1 cellular context compared by ENCODE assay signal in genomic region chr9:134125413-134126095, GRCh38.
TF ChIP-seq lines count a peak whose summit lies in the region.

No MANE protein-coding gene starts in this region.

TF ChIP-seq in H1, 55 proteins besides CTCF, POLR2A, EP300 and RAD21:
- no peak for TF ChIP-seq ATF2 (IDR thresholded peaks at IDR 0.05; ENCODE audit: low read length)
- TF ChIP-seq SRF (IDR thresholded peaks at IDR 0.05; ENCODE audit: low read depth, low read length) = no peak
- no peak for TF ChIP-seq BRCA1 (IDR thresholded peaks at IDR 0.05; ENCODE audit: low read depth, low read length)
- no peak for TF ChIP-seq CHD1 (IDR thresholded peaks at IDR 0.05; ENCODE audit: low read depth, low read length)
- no peak for TF ChIP-seq TEAD4 (IDR thresholded peaks at IDR 0.05; ENCODE audit: low read depth, low read length)
- no peak for TF ChIP-seq SIX5 (IDR thresholded peaks at IDR 0.05; ENCODE audit: low read depth, low read length)
- TF ChIP-seq EZH2 (IDR thresholded peaks at IDR 0.05; ENCODE audit: low read depth, low read length, severe bottlenecking) = no peak
- TF ChIP-seq BACH1 (IDR thresholded peaks at IDR 0.05; ENCODE audit: low read length) = no peak
- TF ChIP-seq RBBP5 (IDR thresholded peaks at IDR 0.05; ENCODE audit: borderline replicate concordance, low read depth, low read length) = no peak
- no peak for TF ChIP-seq E2F6 (IDR thresholded peaks at IDR 0.05)
- TF ChIP-seq POLR2AphosphoS5 (IDR thresholded peaks at IDR 0.05; ENCODE audit: low read depth, low read length) = no peak
- TF ChIP-seq NANOG (IDR thresholded peaks at IDR 0.05; ENCODE audit: insufficient read depth, low read depth, low read length, poor library complexity, severe bottlenecking) = no peak
- TF ChIP-seq SIN3A (conservative IDR thresholded peaks at IDR 0.05 in 1 of 2, IDR thresholded peaks at IDR 0.05 in 1 of 2; ENCODE audit: low read depth in 1 of 2, low read length in 2 of 2) = no peak
- no peak for TF ChIP-seq YY1 (IDR thresholded peaks at IDR 0.05; ENCODE audit: low read depth, low read length)
- TF ChIP-seq RNF2 (IDR thresholded peaks at IDR 0.05; ENCODE audit: borderline replicate concordance, low read depth, low read length, missing control alignments, poor library complexity, severe bottlenecking) = no peak
